Comparison of ENCODE assay signal across 1 cellular context in genomic region chr21:15210235-15210678, GRCh38.
TF ChIP-seq lines count a peak whose summit lies in the region.

No MANE protein-coding gene starts in this region.

TF ChIP-seq in GM23338, 12 proteins besides CTCF, POLR2A, EP300 and RAD21 (continued from another document):
- no peak for TF ChIP-seq ZNF462 (CRISPR knock-in tag; IDR thresholded peaks at IDR 0.05)
- no peak for TF ChIP-seq STAT1 (IDR thresholded peaks at IDR 0.05; ENCODE audit: unreplicated experiment)
- no peak for TF ChIP-seq JUNB (IDR thresholded peaks at IDR 0.05; ENCODE audit: unreplicated experiment)
- TF ChIP-seq POLR2AphosphoS5 (IDR thresholded peaks at IDR 0.05; ENCODE audit: low read depth) = no peak
- no peak for TF ChIP-seq ZNF331 (CRISPR knock-in tag; IDR thresholded peaks at IDR 0.05; ENCODE audit: low read depth)
- no peak for TF ChIP-seq ETS1 (IDR thresholded peaks at IDR 0.05)
